Comparison of ENCODE assay signal across 15 cellular contexts in genomic region chr2:9573840-9574239, GRCh38. TPM values are rescaled to one million over a fixed set of nuclear protein-coding genes. Genes with fewer than 3 reads are reported as not detected.
DNase-seq lines count a peak whose midpoint lies in the region; ATAC-seq and TF ChIP-seq lines count a peak whose summit lies in the region.
"Had no signal": no experiment of that assay in that cellular context is flagged by ENCODE, and none has a peak within 500 bp of the region (broad histone marks: within the 10 kb centered on the region; RNA-seq: fewer than 3 reads in every experiment).

No MANE protein-coding gene starts in this region.

- H3K36me3 ChIP-seq in WERI-Rb-1 = no peaks in the 10 kb centered on the region
- H3K36me3 ChIP-seq in hepatocyte (replicated peaks; ENCODE audit: insufficient read depth, low read depth) = no peaks in the 10 kb centered on the region
- no peaks in the 10 kb centered on the region for H3K36me3 ChIP-seq in aorta (ENCODE audit: control insufficient read depth in 1 of 2, insufficient read depth in 2 of 2, low read length in 1 of 2)

- no peaks in the 10 kb centered on the region for H3K9me3 ChIP-seq in WERI-Rb-1 (ENCODE audit: severe bottlenecking)
- H3K9me3 ChIP-seq in hepatocyte (ENCODE audit: low read depth) = no peaks in the 10 kb centered on the region
- H3K9me3 ChIP-seq in aorta (ENCODE audit: control insufficient read depth, low read length) = no peaks in the 10 kb centered on the region

- no peak overlapping the region for H3K4me3 Mint-ChIP-seq in stimulated activated naive CD8-positive, alpha-beta T cell treated with anti-CD3 and anti-CD28 coated beads, Interleukin-15, amount 100 ng/mL, for 72 hours
- H3K4me3 Mint-ChIP-seq: CD4-positive, CD25-positive, alpha-beta regulatory T cell had no signal

- H3K27ac Mint-ChIP-seq in stimulated activated naive CD8-positive, alpha-beta T cell treated with anti-CD3 and anti-CD28 coated beads, Interleukin-15, amount 100 ng/mL, for 72 hours = no peak overlapping the region
- H3K27ac Mint-ChIP-seq: activated naive CD4-positive, alpha-beta T cell treated with anti-CD3 and anti-CD28 coated beads, Interleukin-2, amount 50 U/mL, for 72 hours; CD4-positive, CD25-positive, alpha-beta regulatory T cell had no signal

- no peaks in the 10 kb centered on the region for H3K9me3 Mint-ChIP-seq in stimulated activated naive CD8-positive, alpha-beta T cell treated with anti-CD3 and anti-CD28 coated beads, Interleukin-15, amount 100 ng/mL, for 72 hours
- H3K9me3 Mint-ChIP-seq: activated naive CD4-positive, alpha-beta T cell treated with anti-CD3 and anti-CD28 coated beads, Interleukin-2, amount 50 U/mL, for 72 hours; CD4-positive, CD25-positive, alpha-beta regulatory T cell had no signal

- no peaks in the 10 kb centered on the region for H3K4me1 ChIP-seq in hepatocyte (ENCODE audit: insufficient read depth)
- H3K4me1 ChIP-seq in aorta (ENCODE audit: control insufficient read depth in 1 of 2, insufficient read depth in 2 of 2, low read length in 2 of 2) = no peaks in the 10 kb centered on the region
- H3K4me1 ChIP-seq: foreskin keratinocyte had no signal

- peaks cover 21% of the 10 kb centered on the region for H3K4me1 Mint-ChIP-seq in stimulated activated naive CD8-positive, alpha-beta T cell treated with anti-CD3 and anti-CD28 coated beads, Interleukin-15, amount 100 ng/mL, for 72 hours

- no peak for DNase-seq in stimulated activated naive CD8-positive, alpha-beta T cell treated with anti-CD3 and anti-CD28 coated beads, Interleukin-15, amount 100 ng/mL, for 72 hours
- DNase-seq in stimulated activated naive CD8-positive, alpha-beta T cell treated with anti-CD3 and anti-CD28 coated beads, Interleukin-15, Interleukin-2, amounts not matched to agents 100 U/mL and 50 U/mL, for 24 hours = no peak
- DNase-seq in WERI-Rb-1 (no peak), hepatocyte (ENCODE audit: low spot score) (no peak), aorta (no peak), AML-193 (lab: John Stamatoyannopoulos, UW) (no peak), NCI-H345 treated with DMSO at 0.1 percent for 48 hours (lab: John Stamatoyannopoulos, UW; ENCODE audit: unreplicated experiment) (no peak)
- DNase-seq in stimulated activated naive CD4-positive, alpha-beta T cell treated with Interleukin-2 at 50 U/mL for 16 hours (lab: John Stamatoyannopoulos, UW) = no peak
- DNase-seq: CD4-positive, CD25-positive, alpha-beta regulatory T cell; cortex of kidney; NCI-H1436 treated with DMSO at 0.1 percent for 48 hours; NCI-H82; stimulated activated CD8-positive, alpha-beta memory T cell treated with anti-CD3 and anti-CD28 coated beads, Interleukin-4, amount 100 ng/mL, for 48 hours had no signal

- H3K27ac ChIP-seq in WERI-Rb-1 = no peak overlapping the region
- peak overlapping the region; percentile 70 for H3K27ac ChIP-seq in hepatocyte
- peak overlapping the region; percentile 68 to 93 for H3K27ac ChIP-seq in aorta (ENCODE audit: low read depth in 1 of 2, low read length in 2 of 2)
- H3K27ac ChIP-seq: foreskin keratinocyte had no signal

- intact Hi-C loops in aorta (cut with DNase I) = no loop called here

- H3K9me2 ChIP-seq in hepatocyte (replicated peaks; ENCODE audit: insufficient read depth) = no peaks in the 10 kb centered on the region

- H4K20me1 ChIP-seq in hepatocyte (ENCODE audit: insufficient read depth, poor library complexity, severe bottlenecking) = no peaks in the 10 kb centered on the region

- H3K4me3 ChIP-seq in WERI-Rb-1 (ENCODE audit: low read depth, low read length) (no peak overlapping the region), hepatocyte (no peak overlapping the region), aorta (ENCODE audit: low read length in 2 of 2) (peak overlapping the region in 1 of 2 donors; percentile 7)

- H2AFZ ChIP-seq in hepatocyte = no peak overlapping the region

- 96% methylated on average over 4 of the region's 4 CpGs for WGBS in hepatocyte (ENCODE audit: low lambda C conversion rate, missing lambda C conversion rate)
- 71 to 77% methylated on average over 4 of the region's 4 CpGs for WGBS in aorta, 2 donors

- peak; percentile 48 for ATAC-seq in stimulated activated naive CD8-positive, alpha-beta T cell treated with anti-CD3 and anti-CD28 coated beads, Interleukin-15, amount 100 ng/mL, for 72 hours
- no peak for ATAC-seq in stimulated activated naive CD8-positive, alpha-beta T cell treated with anti-CD3 and anti-CD28 coated beads, Interleukin-15, Interleukin-2, amounts not matched to agents 100 U/mL and 50 U/mL, for 24 hours
- no peak for ATAC-seq in aorta (ENCODE audit: low FRiP score)
- ATAC-seq: foreskin keratinocyte had no signal

- H3K27me3 ChIP-seq in WERI-Rb-1 (ENCODE audit: insufficient read depth, low read depth, severe bottlenecking) (no peaks in the 10 kb centered on the region), hepatocyte (no peaks in the 10 kb centered on the region), aorta (ENCODE audit: control insufficient read depth in 1 of 2, insufficient read depth in 2 of 2, low read length in 1 of 2) (no peaks in the 10 kb centered on the region)
- H3K27me3 ChIP-seq: foreskin keratinocyte had no signal

- TF ChIP-seq CTCF in WERI-Rb-1 (IDR thresholded peaks at IDR 0.05; ENCODE audit: low read depth, low read length) = peak; percentile 38; the same call in 1 of the 2 replicates
- no peak for TF ChIP-seq CTCF in hepatocyte (IDR thresholded peaks at IDR 0.05; ENCODE audit: poor library complexity)

- H3K79me2 ChIP-seq in hepatocyte = no peaks in the 10 kb centered on the region

- H3K27me3 Mint-ChIP-seq in stimulated activated naive CD8-positive, alpha-beta T cell treated with anti-CD3 and anti-CD28 coated beads, Interleukin-15, amount 100 ng/mL, for 72 hours = no peaks in the 10 kb centered on the region
- H3K27me3 Mint-ChIP-seq: CD4-positive, CD25-positive, alpha-beta regulatory T cell had no signal

- peak overlapping the region; percentile 35 for H3K4me2 ChIP-seq in hepatocyte

RNA-seq across cellular contexts. Expression of gene ADAM17, which starts 18.2 kb away (rescaled TPM):
- 19.5 and 30.2 TPM in 2 replicates for total RNA-seq in hepatocyte
- polyA plus RNA-seq in hepatocyte = 20.5 and 22.0 TPM in 2 replicates
- 10 to 100 TPM; 42.7 to 47.0 TPM for total RNA-seq in aorta
- 10 to 100 TPM in 1 of 2 donors, 1 to 10 TPM in 1; 5.4 to 10.9 TPM for polyA plus RNA-seq in aorta

RNA-seq across cellular contexts. Expression of gene YWHAQ, which starts 57.0 kb away (rescaled TPM):
- total RNA-seq in hepatocyte = 302 and 327 TPM in 2 replicates
- 361 and 368 TPM in 2 replicates for polyA plus RNA-seq in hepatocyte
- total RNA-seq in aorta = 100 to 1,000 TPM; 182 to 226 TPM
- polyA plus RNA-seq in aorta = 100 to 1,000 TPM; 175 to 241 TPM
